8 cellular contexts compared by ENCODE assay signal in genomic region chr17:49763735-49764558, GRCh38. TPM values are rescaled to one million over a fixed set of nuclear protein-coding genes. Genes with fewer than 3 reads are reported as not detected.
DNase-seq lines count a peak whose midpoint lies in the region; ATAC-seq and TF ChIP-seq lines count a peak whose summit lies in the region.

FAM117A (minus strand) TSS chr17:49764131; CDS start chr17:49764087, 44 bp downstream.

- WGBS in thyroid gland, 2 donors, result 1 to 2% methylated on average over 22 to 26 of the region's 53 CpGs

- TF ChIP-seq POLR2A in GM10847 (IDR thresholded peaks at IDR 0.05; ENCODE audit: extremely low read depth, insufficient read length), result peak; percentile 97
- peak; percentile 11 to 94 for TF ChIP-seq POLR2A in thyroid gland (IDR thresholded peaks at IDR 0.05)

- intact Hi-C loops in head of caudate nucleus (cut with DNase I) (no loop called here), thyroid gland (cut with DNase I) (no loop called here)

- peak within 1 kb of the TSS; percentile 9 to 87 (median 40) for H3K4me3 ChIP-seq in thyroid gland (replicated peaks in 1 of 3)

- H3K36me3 ChIP-seq in thyroid gland, result no peaks in the 10 kb centered on the region

- no peaks in the 10 kb centered on the region for H3K27me3 ChIP-seq in thyroid gland

- ATAC-seq in HG02642 (IDR thresholded peaks at IDR 0.05; ENCODE audit: poor library complexity, unreplicated experiment), result peak; percentile 92
- peak; percentile 90 to 95 for ATAC-seq in activated naive CD4-positive, alpha-beta T cell treated with anti-CD3 and anti-CD28 coated beads, Interleukin-2, amount 50 U/mL, for 72 hours

- DNase-seq in NCI-H1105 treated with DMSO at 0.1 percent for 48 hours (lab: John Stamatoyannopoulos, UW), result peak; percentile 98
- peak; percentile 99 for DNase-seq in SKM-1 treated with dmso at 0.1 percent for 144 hours (lab: John Stamatoyannopoulos, UW; ENCODE audit: unreplicated experiment)
- DNase-seq in activated naive CD4-positive, alpha-beta T cell treated with anti-CD3 and anti-CD28 coated beads, Interleukin-2, amount 50 U/mL, for 72 hours (ENCODE audit: low spot score in 2 of 2), result peak; percentile 91 to 97
- peak; percentile 90 to 99 (median 97) for DNase-seq in head of caudate nucleus
- DNase-seq in osteocyte (ENCODE audit: extremely low spot score, unreplicated experiment), result peak; percentile 97
- DNase-seq in thyroid gland, result peak; percentile 99

- peaks cover 0 to 4% of the 10 kb centered on the region in 2 donors for H3K9me3 Mint-ChIP-seq in activated naive CD4-positive, alpha-beta T cell treated with anti-CD3 and anti-CD28 coated beads, Interleukin-2, amount 50 U/mL, for 72 hours
- no peaks in the 10 kb centered on the region for H3K9me3 Mint-ChIP-seq in osteocyte (ENCODE audit: unreplicated experiment)

- H3K4me1 ChIP-seq in thyroid gland, result peaks cover 8 to 14% of the 10 kb centered on the region in 2 donors

- TF ChIP-seq CTCF in osteocyte (IDR thresholded peaks at IDR 0.05), result no peak
- TF ChIP-seq CTCF in thyroid gland (IDR thresholded peaks at IDR 0.05), result no peak

- H3K9me3 ChIP-seq in thyroid gland, result no peaks in the 10 kb centered on the region

- H3K4me1 Mint-ChIP-seq in osteocyte (ENCODE audit: unreplicated experiment), result peaks cover 9% of the 10 kb centered on the region

- H3K27ac Mint-ChIP-seq in activated naive CD4-positive, alpha-beta T cell treated with anti-CD3 and anti-CD28 coated beads, Interleukin-2, amount 50 U/mL, for 72 hours, result peak within 1 kb of the TSS; percentile 83 to 97
- no peak within 1 kb of the TSS for H3K27ac Mint-ChIP-seq in osteocyte (ENCODE audit: unreplicated experiment)

- peak within 1 kb of the TSS; percentile 87 for H3K4me3 Mint-ChIP-seq in osteocyte (ENCODE audit: unreplicated experiment)

- peaks cover 0 to 7% of the 10 kb centered on the region in 2 donors for H3K36me3 Mint-ChIP-seq in activated naive CD4-positive, alpha-beta T cell treated with anti-CD3 and anti-CD28 coated beads, Interleukin-2, amount 50 U/mL, for 72 hours
- H3K36me3 Mint-ChIP-seq in osteocyte (ENCODE audit: unreplicated experiment), result no peaks in the 10 kb centered on the region

- H3K27me3 Mint-ChIP-seq in osteocyte (ENCODE audit: unreplicated experiment), result peaks cover 42% of the 10 kb centered on the region

- peak within 1 kb of the TSS; percentile 17 to 78 (median 38) for H3K27ac ChIP-seq in thyroid gland

RNA-seq across cellular contexts. Expression of gene FAM117A, which starts in this region (rescaled TPM):
- total RNA-seq in activated naive CD4-positive, alpha-beta T cell treated with anti-CD3 and anti-CD28 coated beads, Interleukin-2, amount 50 U/mL, for 72 hours, result 10 to 100 TPM; 13.3 to 25.0 TPM
- total RNA-seq in osteocyte (2.7 TPM in 2 replicates), thyroid gland (10 to 100 TPM; 12.4 to 41.5 (median 23.3) TPM)

Comparison
In these comparisons a context has a peak if more than half of its experiments do, and no peak if none do; other contexts are left out.
1. Peak in every context shown above with its lines: DNase-seq, ATAC-seq, H3K4me3 ChIP-seq and H3K27ac ChIP-seq.